In the genomic region with DNA sequence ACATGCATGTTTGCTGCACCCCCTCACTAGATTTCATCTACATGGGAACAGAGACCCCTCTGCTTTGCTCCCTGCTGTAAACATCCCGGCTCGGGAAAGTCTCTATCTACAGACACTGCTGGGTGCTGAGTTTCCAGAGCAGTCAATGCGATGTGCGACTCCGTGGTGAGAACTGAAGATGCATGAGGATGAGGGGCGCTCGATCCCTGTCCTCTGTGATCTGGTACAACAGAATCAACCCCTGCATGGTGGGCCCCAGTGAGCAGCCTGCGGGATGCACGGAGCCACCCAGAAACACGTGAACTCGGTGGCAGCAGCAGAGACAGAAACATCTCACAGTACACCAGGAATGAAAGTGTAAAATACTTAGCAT, we compare ENCODE assay signal across 1 cellular context.
TF ChIP-seq lines count a peak whose summit lies in the region.

No MANE protein-coding gene starts in this region.

TF ChIP-seq in GM23338, 12 proteins besides CTCF, POLR2A, EP300 and RAD21 (continued from another document):
- TF ChIP-seq, protein P1, sequence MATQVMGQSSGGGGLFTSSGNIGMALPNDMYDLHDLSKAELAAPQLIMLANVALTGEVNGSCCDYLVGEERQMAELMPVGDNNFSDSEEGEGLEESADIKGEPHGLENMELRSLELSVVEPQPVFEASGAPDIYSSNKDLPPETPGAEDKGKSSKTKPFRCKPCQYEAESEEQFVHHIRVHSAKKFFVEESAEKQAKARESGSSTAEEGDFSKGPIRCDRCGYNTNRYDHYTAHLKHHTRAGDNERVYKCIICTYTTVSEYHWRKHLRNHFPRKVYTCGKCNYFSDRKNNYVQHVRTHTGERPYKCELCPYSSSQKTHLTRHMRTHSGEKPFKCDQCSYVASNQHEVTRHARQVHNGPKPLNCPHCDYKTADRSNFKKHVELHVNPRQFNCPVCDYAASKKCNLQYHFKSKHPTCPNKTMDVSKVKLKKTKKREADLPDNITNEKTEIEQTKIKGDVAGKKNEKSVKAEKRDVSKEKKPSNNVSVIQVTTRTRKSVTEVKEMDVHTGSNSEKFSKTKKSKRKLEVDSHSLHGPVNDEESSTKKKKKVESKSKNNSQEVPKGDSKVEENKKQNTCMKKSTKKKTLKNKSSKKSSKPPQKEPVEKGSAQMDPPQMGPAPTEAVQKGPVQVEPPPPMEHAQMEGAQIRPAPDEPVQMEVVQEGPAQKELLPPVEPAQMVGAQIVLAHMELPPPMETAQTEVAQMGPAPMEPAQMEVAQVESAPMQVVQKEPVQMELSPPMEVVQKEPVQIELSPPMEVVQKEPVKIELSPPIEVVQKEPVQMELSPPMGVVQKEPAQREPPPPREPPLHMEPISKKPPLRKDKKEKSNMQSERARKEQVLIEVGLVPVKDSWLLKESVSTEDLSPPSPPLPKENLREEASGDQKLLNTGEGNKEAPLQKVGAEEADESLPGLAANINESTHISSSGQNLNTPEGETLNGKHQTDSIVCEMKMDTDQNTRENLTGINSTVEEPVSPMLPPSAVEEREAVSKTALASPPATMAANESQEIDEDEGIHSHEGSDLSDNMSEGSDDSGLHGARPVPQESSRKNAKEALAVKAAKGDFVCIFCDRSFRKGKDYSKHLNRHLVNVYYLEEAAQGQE (IDR thresholded peaks at IDR 0.05; ENCODE audit: unreplicated experiment), result no peak
- no peak for TF ChIP-seq ZNF114 (CRISPR knock-in tag; IDR thresholded peaks at IDR 0.05)
- TF ChIP-seq, protein P2, sequence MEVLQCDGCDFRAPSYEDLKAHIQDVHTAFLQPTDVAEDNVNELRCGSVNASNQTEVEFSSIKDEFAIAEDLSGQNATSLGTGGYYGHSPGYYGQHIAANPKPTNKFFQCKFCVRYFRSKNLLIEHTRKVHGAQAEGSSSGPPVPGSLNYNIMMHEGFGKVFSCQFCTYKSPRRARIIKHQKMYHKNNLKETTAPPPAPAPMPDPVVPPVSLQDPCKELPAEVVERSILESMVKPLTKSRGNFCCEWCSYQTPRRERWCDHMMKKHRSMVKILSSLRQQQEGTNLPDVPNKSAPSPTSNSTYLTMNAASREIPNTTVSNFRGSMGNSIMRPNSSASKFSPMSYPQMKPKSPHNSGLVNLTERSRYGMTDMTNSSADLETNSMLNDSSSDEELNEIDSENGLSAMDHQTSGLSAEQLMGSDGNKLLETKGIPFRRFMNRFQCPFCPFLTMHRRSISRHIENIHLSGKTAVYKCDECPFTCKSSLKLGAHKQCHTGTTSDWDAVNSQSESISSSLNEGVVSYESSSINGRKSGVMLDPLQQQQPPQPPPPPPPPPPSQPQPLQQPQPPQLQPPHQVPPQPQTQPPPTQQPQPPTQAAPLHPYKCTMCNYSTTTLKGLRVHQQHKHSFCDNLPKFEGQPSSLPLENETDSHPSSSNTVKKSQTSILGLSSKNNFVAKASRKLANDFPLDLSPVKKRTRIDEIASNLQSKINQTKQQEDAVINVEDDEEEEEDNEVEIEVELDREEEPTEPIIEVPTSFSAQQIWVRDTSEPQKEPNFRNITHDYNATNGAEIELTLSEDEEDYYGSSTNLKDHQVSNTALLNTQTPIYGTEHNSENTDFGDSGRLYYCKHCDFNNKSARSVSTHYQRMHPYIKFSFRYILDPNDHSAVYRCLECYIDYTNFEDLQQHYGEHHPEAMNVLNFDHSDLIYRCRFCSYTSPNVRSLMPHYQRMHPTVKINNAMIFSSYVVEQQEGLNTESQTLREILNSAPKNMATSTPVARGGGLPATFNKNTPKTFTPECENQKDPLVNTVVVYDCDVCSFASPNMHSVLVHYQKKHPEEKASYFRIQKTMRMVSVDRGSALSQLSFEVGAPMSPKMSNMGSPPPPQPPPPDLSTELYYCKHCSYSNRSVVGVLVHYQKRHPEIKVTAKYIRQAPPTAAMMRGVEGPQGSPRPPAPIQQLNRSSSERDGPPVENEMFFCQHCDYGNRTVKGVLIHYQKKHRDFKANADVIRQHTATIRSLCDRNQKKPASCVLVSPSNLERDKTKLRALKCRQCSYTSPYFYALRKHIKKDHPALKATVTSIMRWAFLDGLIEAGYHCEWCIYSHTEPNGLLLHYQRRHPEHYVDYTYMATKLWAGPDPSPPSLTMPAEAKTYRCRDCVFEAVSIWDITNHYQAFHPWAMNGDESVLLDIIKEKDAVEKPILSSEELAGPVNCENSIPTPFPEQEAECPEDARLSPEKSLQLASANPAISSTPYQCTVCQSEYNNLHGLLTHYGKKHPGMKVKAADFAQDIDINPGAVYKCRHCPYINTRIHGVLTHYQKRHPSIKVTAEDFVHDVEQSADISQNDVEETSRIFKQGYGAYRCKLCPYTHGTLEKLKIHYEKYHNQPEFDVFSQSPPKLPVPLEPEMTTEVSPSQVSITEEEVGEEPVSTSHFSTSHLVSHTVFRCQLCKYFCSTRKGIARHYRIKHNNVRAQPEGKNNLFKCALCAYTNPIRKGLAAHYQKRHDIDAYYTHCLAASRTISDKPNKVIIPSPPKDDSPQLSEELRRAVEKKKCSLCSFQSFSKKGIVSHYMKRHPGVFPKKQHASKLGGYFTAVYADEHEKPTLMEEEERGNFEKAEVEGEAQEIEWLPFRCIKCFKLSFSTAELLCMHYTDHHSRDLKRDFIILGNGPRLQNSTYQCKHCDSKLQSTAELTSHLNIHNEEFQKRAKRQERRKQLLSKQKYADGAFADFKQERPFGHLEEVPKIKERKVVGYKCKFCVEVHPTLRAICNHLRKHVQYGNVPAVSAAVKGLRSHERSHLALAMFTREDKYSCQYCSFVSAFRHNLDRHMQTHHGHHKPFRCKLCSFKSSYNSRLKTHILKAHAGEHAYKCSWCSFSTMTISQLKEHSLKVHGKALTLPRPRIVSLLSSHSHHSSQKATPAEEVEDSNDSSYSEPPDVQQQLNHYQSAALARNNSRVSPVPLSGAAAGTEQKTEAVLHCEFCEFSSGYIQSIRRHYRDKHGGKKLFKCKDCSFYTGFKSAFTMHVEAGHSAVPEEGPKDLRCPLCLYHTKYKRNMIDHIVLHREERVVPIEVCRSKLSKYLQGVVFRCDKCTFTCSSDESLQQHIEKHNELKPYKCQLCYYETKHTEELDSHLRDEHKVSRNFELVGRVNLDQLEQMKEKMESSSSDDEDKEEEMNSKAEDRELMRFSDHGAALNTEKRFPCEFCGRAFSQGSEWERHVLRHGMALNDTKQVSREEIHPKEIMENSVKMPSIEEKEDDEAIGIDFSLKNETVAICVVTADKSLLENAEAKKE (CRISPR knock-in tag; IDR thresholded peaks at IDR 0.05), result no peak
- no peak for TF ChIP-seq STAT1 (IDR thresholded peaks at IDR 0.05; ENCODE audit: unreplicated experiment)
- TF ChIP-seq, protein P3, sequence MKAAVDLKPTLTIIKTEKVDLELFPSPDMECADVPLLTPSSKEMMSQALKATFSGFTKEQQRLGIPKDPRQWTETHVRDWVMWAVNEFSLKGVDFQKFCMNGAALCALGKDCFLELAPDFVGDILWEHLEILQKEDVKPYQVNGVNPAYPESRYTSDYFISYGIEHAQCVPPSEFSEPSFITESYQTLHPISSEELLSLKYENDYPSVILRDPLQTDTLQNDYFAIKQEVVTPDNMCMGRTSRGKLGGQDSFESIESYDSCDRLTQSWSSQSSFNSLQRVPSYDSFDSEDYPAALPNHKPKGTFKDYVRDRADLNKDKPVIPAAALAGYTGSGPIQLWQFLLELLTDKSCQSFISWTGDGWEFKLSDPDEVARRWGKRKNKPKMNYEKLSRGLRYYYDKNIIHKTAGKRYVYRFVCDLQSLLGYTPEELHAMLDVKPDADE (IDR thresholded peaks at IDR 0.05), result no peak
- TF ChIP-seq CREB1 (CRISPR knock-in tag; IDR thresholded peaks at IDR 0.05; ENCODE audit: low read depth), result no peak
